16 cellular contexts compared by ENCODE assay signal in the genomic region with DNA sequence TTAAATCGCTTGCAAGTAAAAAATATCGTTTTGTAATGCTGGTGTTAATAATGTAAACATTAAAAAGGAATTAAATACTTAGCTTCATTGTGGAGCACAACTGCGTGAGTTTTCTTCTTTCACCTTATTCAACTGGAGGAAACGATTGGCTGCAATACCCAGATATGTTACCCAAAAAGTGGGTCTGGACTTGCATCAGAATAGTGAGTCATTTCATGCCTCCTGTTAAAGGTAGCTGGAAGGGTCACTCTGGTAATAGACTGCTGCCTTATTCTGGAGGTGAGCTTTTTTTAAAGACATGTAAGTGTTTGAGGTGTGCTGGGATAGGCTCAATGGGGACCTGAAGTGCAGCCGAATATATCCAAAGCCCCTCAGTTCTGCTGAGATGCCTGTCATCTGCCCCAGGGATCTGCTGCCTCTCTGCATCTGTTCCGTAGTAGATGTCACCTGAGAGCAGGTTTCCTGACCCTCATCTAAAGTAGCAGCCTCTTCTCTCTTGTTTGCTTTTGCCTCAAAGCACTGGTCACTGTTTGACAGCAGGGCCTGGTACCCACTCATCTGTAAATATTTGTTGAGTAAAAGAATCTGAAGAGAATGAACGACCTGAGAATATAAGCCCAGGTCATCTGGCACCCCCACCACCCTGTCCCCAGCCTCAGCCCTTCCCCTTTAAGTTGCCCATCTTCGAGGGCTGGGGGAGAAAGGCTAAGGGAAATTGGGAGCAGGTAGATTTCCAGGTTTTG. TPM values are rescaled to one million over a fixed set of nuclear protein-coding genes. Genes with fewer than 3 reads are reported as not detected.
DNase-seq lines count a peak whose midpoint lies in the region; ATAC-seq, FAIRE-seq and TF ChIP-seq lines count a peak whose summit lies in the region.
"Had no signal": no experiment of that assay in that cellular context is flagged by ENCODE, and none has a peak within 500 bp of the region (broad histone marks: within the 10 kb centered on the region; RNA-seq: fewer than 3 reads in every experiment).

No MANE protein-coding gene starts in this region.

- H3K27me3 ChIP-seq in bronchial epithelial cell (ENCODE audit: control insufficient read depth, insufficient read depth, low read length): peaks cover 1% of the 10 kb centered on the region

- no peaks in the 10 kb centered on the region for H3K9me3 Mint-ChIP-seq in Calu3 (ENCODE audit: low read depth, unreplicated experiment)
- H3K9me3 Mint-ChIP-seq in progenitor cell of endocrine pancreas (ENCODE audit: low read depth): no peaks in the 10 kb centered on the region
- H3K9me3 Mint-ChIP-seq: activated B cell treated with CpG ODN at 0.5 μM for 24 hours; dendritic cell treated with granulocyte-macrophage colony-stimulating factor and Interleukin-4, amounts not matched to agents 40 ng/mL and 50 ng/mL, for 4 days had no signal

- intact Hi-C loops in Calu3 (cut with micrococcal nuclease; ENCODE audit: unreplicated experiment): loop anchor here (1.0 to 10.0 kb wide), 3 partner anchors 27 to 520 kb away; partner anchors contain the start of genes GRM4 and HMGA1

- no peak for FAIRE-seq in bronchial epithelial cell (lab: Jason Lieb, UNC)
- FAIRE-seq: D721Med, HTR-8/SVneo had no signal

- no peak overlapping the region for H3K4me3 ChIP-seq in bronchial epithelial cell (ENCODE audit: low read depth, low read length)

- H3K36me3 Mint-ChIP-seq in Calu3 (ENCODE audit: insufficient read depth, unreplicated experiment) (peaks cover 9% of the 10 kb centered on the region), progenitor cell of endocrine pancreas (ENCODE audit: insufficient read depth) (no peaks in the 10 kb centered on the region)

- no peak for ATAC-seq in GM18873 (IDR thresholded peaks at IDR 0.05; ENCODE audit: low FRiP score, unreplicated experiment)
- ATAC-seq in HG03097 (IDR thresholded peaks at IDR 0.05; ENCODE audit: low FRiP score, unreplicated experiment): no peak
- ATAC-seq in HG03460 (IDR thresholded peaks at IDR 0.05; ENCODE audit: unreplicated experiment): no peak

- CTCF ChIA-PET in Calu3 (lab: Charles Lee): interaction anchor here (0.5 to 3.6 kb wide), 9 partner anchors 15 to 312 kb away, joined by 3 to 17 read pairs (median 5); partner anchors contain the start of gene BAK1

- no TSS peak for BruUV-seq in Calu3 (replicated peaks; lab: Mats Ljungman, UMichigan)

- H3K4me3 Mint-ChIP-seq in Calu3 (ENCODE audit: low read depth, unreplicated experiment) (peak overlapping the region; percentile 24), progenitor cell of endocrine pancreas (ENCODE audit: low read depth) (no peak overlapping the region)
- H3K4me3 Mint-ChIP-seq: activated B cell treated with CpG ODN at 0.5 μM for 24 hours; dendritic cell treated with granulocyte-macrophage colony-stimulating factor and Interleukin-4, amounts not matched to agents 40 ng/mL and 50 ng/mL, for 4 days had no signal

- TF ChIP-seq CTCF in Calu3 (IDR thresholded peaks at IDR 0.05; ENCODE audit: unreplicated experiment) (no peak), bronchial epithelial cell (IDR thresholded peaks at IDR 0.05; ENCODE audit: insufficient read depth, low read length, severe bottlenecking) (no peak), progenitor cell of endocrine pancreas (IDR thresholded peaks at IDR 0.05; ENCODE audit: unreplicated experiment) (no peak)

- H3K27me3 Mint-ChIP-seq in Calu3 (ENCODE audit: unreplicated experiment): peaks cover 1% of the 10 kb centered on the region
- H3K27me3 Mint-ChIP-seq in progenitor cell of endocrine pancreas: no peaks in the 10 kb centered on the region

- H3K36me3 ChIP-seq in bronchial epithelial cell (ENCODE audit: control insufficient read depth, insufficient read depth, low read length): no peaks in the 10 kb centered on the region

- peaks cover 50% of the 10 kb centered on the region for H3K4me1 Mint-ChIP-seq in Calu3 (ENCODE audit: low read depth, unreplicated experiment)
- peaks cover 40% of the 10 kb centered on the region for H3K4me1 Mint-ChIP-seq in progenitor cell of endocrine pancreas (ENCODE audit: low read depth)

- no peak for DNase-seq in Calu3
- DNase-seq in NCI-H510A treated with DMSO at 0.1 percent for 48 hours (lab: John Stamatoyannopoulos, UW): peak; percentile 80
- peak; percentile 86 for DNase-seq in bronchial epithelial cell (ENCODE audit: low read depth)
- DNase-seq in progenitor cell of endocrine pancreas (ENCODE audit: low spot score, unreplicated experiment): no peak
- DNase-seq in NCI-H524 treated with DMSO at 0.1 percent for 48 hours (lab: John Stamatoyannopoulos, UW): no peak
- DNase-seq: activated B cell treated with CpG ODN at 0.5 μM for 24 hours, MM.1S, NCI-H2227 treated with DMSO at 0.1 percent for 48 hours, OCI-M1 had no signal

- H3K27ac Mint-ChIP-seq in Calu3 (ENCODE audit: unreplicated experiment): peak overlapping the region; percentile 85
- H3K27ac Mint-ChIP-seq in progenitor cell of endocrine pancreas: peak overlapping the region; percentile 43
- H3K27ac Mint-ChIP-seq: activated B cell treated with CpG ODN at 0.5 μM for 24 hours; dendritic cell treated with granulocyte-macrophage colony-stimulating factor and Interleukin-4, amounts not matched to agents 40 ng/mL and 50 ng/mL, for 4 days had no signal

RNA-seq across cellular contexts. Expression of gene UQCC2, which starts 5.6 kb away (rescaled TPM):
- total RNA-seq in Calu3 (2022) (142 and 145 TPM in 2 replicates), bronchial epithelial cell (47.1 and 49.7 TPM in 2 replicates), progenitor cell of endocrine pancreas (97.2 and 99.4 TPM in 2 replicates)

RNA-seq across cellular contexts. Expression of gene IP6K3, which starts 29.6 kb away (rescaled TPM):
- total RNA-seq in Calu3 (2022): not detected in 2 replicates
- under 0.01 and 0.13 TPM in 2 replicates for total RNA-seq in bronchial epithelial cell
- 0.14 and 0.29 TPM in 2 replicates for total RNA-seq in progenitor cell of endocrine pancreas
- total RNA-seq: activated B cell treated with CpG ODN at 0.5 μM for 24 hours, lung microvascular endothelial cell had no signal

Comparison
In these comparisons a context has a peak if more than half of its experiments do, and no peak if none do; other contexts are left out.
1. DNase-seq: peak in NCI-H510A treated with DMSO at 0.1 percent for 48 hours (single experiment) and bronchial epithelial cell (single experiment); none in Calu3 (single experiment), progenitor cell of endocrine pancreas (single experiment) and NCI-H524 treated with DMSO at 0.1 percent for 48 hours (single experiment).